25 cellular contexts compared by ENCODE assay signal in the genomic region with DNA sequence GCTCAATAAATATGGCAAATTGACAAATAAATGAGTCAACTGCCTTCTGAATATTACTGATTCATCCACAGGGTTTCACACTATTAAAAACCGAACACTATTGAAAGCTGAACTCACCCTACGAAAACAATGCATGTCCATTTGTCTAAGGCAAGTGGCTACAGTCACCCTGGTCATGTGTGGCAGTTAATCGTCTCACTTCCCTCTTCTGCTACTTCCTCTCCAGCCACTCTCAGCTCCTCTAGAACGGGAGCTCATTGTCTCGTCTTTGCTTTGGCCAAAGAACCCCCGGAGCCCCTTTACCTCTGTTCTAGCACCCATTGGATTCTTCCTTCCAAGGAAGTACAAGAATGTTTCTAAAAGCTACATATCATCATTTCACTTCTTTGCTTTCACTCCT.
"Had no signal": no experiment of that assay in that cellular context is flagged by ENCODE, and none has a peak within 500 bp of the region (broad histone marks: within the 10 kb centered on the region; RNA-seq: fewer than 3 reads in every experiment).

No MANE protein-coding gene starts in this region.

- H3K36me3 ChIP-seq: ascending aorta, gastroesophageal sphincter, left ventricle myocardium inferior, tibial nerve had no signal

- H3K27ac ChIP-seq: ascending aorta, coronary artery, dorsolateral prefrontal cortex, gastroesophageal sphincter, hepatocyte, left ventricle myocardium inferior, tibial nerve had no signal

- ATAC-seq: activated T-cell treated with anti-CD3 and anti-CD28 coated beads, Interleukin-2, amount 50 U/mL, for 72 hours; effector memory CD8-positive, alpha-beta T cell; gastroesophageal sphincter; mucosa of descending colon; natural killer cell treated with Interleukin-12 subunit alpha and Interleukin-12 subunit beta and Interleukin-15 and Interleukin-18, amount 100 ng/mL, for 72 hours; right cardiac atrium had no signal

- H3K27ac Mint-ChIP-seq: activated B cell treated with CpG ODN at 0.5 μM for 24 hours; activated naive CD8-positive, alpha-beta T cell treated with anti-CD3 and anti-CD28 coated beads, Interleukin-2, amount 10 ng/mL, durations not matched to agents 7 days and 5 days; activated T-cell treated with anti-CD3 and anti-CD28 coated beads, Interleukin-2, amount 50 U/mL, for 72 hours; brain; natural killer cell treated with Interleukin-12 subunit alpha and Interleukin-12 subunit beta and Interleukin-15 and Interleukin-18, amount 100 ng/mL, for 72 hours; T-helper 1 cell treated with Interleukin-12 subunit alpha and Interleukin-12 subunit beta and Interleukin-4 antibody, amounts not matched to agents 30 μg/mL and 1 μg/mL, for 36 hours had no signal

- H3K9me3 ChIP-seq: ascending aorta, gastroesophageal sphincter, left ventricle myocardium inferior, mucosa of descending colon, tibial nerve had no signal

- H3K4me3 Mint-ChIP-seq: activated B cell treated with CpG ODN at 0.5 μM for 24 hours; activated naive CD8-positive, alpha-beta T cell treated with anti-CD3 and anti-CD28 coated beads, Interleukin-2, amount 10 ng/mL, durations not matched to agents 7 days and 5 days; activated T-cell treated with anti-CD3 and anti-CD28 coated beads, Interleukin-2, amount 50 U/mL, for 72 hours; brain; effector memory CD8-positive, alpha-beta T cell; natural killer cell treated with Interleukin-12 subunit alpha and Interleukin-12 subunit beta and Interleukin-15 and Interleukin-18, amount 100 ng/mL, for 72 hours; T-helper 1 cell treated with Interleukin-12 subunit alpha and Interleukin-12 subunit beta and Interleukin-4 antibody, amounts not matched to agents 30 μg/mL and 1 μg/mL, for 36 hours had no signal

- H3K27me3 ChIP-seq: ascending aorta, hepatocyte, tibial nerve had no signal

- DNase-seq: activated B cell treated with CpG ODN at 0.5 μM for 24 hours; activated CD4-positive, alpha-beta T cell treated with anti-CD3 and anti-CD28 coated beads, Interleukin-2, amount 50 U/mL, for 4 hours; activated naive CD4-positive, alpha-beta T cell treated with Interleukin-2 at 50 U/mL for 16 hours; activated naive CD8-positive, alpha-beta T cell treated with anti-CD3 and anti-CD28 coated beads, Interleukin-2, amount 10 ng/mL, durations not matched to agents 7 days and 5 days; activated T-cell treated with anti-CD3 and anti-CD28 coated beads for 4 hours; activated T-cell treated with anti-CD3 and anti-CD28 coated beads, Interleukin-2, amount 50 U/mL, for 72 hours; dorsolateral prefrontal cortex; effector memory CD8-positive, alpha-beta T cell; islet precursor cell; left ventricle myocardium inferior; mucosa of descending colon; right cardiac atrium; stimulated activated CD4-positive, alpha-beta T cell treated with anti-CD3 and anti-CD28 coated beads, Interleukin-15, amount 100 ng/mL, for 24 hours; stimulated activated CD4-positive, alpha-beta T cell treated with anti-CD3 and anti-CD28 coated beads, Interleukin-2, amount 100 ng/mL, for 24 hours; stimulated activated naive CD4-positive, alpha-beta T cell; T-helper 9 cell had no signal

- H3K4me1 Mint-ChIP-seq: brain had no signal

- H3K36me3 Mint-ChIP-seq: activated naive CD8-positive, alpha-beta T cell treated with anti-CD3 and anti-CD28 coated beads, Interleukin-2, amount 10 ng/mL, durations not matched to agents 7 days and 5 days; natural killer cell treated with Interleukin-12 subunit alpha and Interleukin-12 subunit beta and Interleukin-15 and Interleukin-18, amount 100 ng/mL, for 72 hours had no signal

- H3K9me3 Mint-ChIP-seq: activated B cell treated with CpG ODN at 0.5 μM for 24 hours; activated naive CD8-positive, alpha-beta T cell treated with anti-CD3 and anti-CD28 coated beads, Interleukin-2, amount 10 ng/mL, durations not matched to agents 7 days and 5 days; effector memory CD8-positive, alpha-beta T cell; natural killer cell treated with Interleukin-12 subunit alpha and Interleukin-12 subunit beta and Interleukin-15 and Interleukin-18, amount 100 ng/mL, for 72 hours had no signal

- H3K4me1 ChIP-seq: ascending aorta, gastroesophageal sphincter, left ventricle myocardium inferior, tibial nerve had no signal

- H3K4me3 ChIP-seq: ascending aorta, coronary artery, dorsolateral prefrontal cortex, gastroesophageal sphincter, hepatocyte, left ventricle myocardium inferior, lung, mucosa of descending colon, tibial nerve had no signal
